ENCODE assay signal across 16 cellular contexts in genomic region chr6:32111424-32112066, GRCh38. TPM values are rescaled to one million over a fixed set of nuclear protein-coding genes. Genes with fewer than 3 reads are reported as not detected.
DNase-seq lines count a peak whose midpoint lies in the region; ATAC-seq and TF ChIP-seq lines count a peak whose summit lies in the region.
"Had no signal": no experiment of that assay in that cellular context is flagged by ENCODE, and none has a peak within 500 bp of the region (broad histone marks: within the 10 kb centered on the region; RNA-seq: fewer than 3 reads in every experiment).

No MANE protein-coding gene starts in this region.

- no peaks in the 10 kb centered on the region for H3K9me3 ChIP-seq in left ventricle myocardium inferior (replicated peaks)
- H3K9me3 ChIP-seq in psoas muscle, result no peaks in the 10 kb centered on the region
- H3K9me3 ChIP-seq in uterus, result no peaks in the 10 kb centered on the region
- H3K9me3 ChIP-seq: A549, SJCRH30 had no signal

- H3K27me3 ChIP-seq in left ventricle myocardium inferior (ENCODE audit: low read depth) (no peaks in the 10 kb centered on the region), psoas muscle (ENCODE audit: insufficient read depth in 3 of 3, low read length in 2 of 3) (peaks cover 0 to 14% (median 9%) of the 10 kb centered on the region in 3 donors), uterus (no peaks in the 10 kb centered on the region)
- H3K27me3 ChIP-seq: SJCRH30 had no signal

- TF ChIP-seq CTCF in left ventricle myocardium inferior (IDR thresholded peaks at IDR 0.05; ENCODE audit: borderline replicate concordance) (no peak), psoas muscle (IDR thresholded peaks at IDR 0.05) (no peak), uterus (IDR thresholded peaks at IDR 0.05) (no peak)

- DNase-seq in Right ventricle myocardium inferior (ENCODE audit: missing footprints) (no peak), cardiac septum (ENCODE audit: low spot score) (no peak), left ventricle myocardium inferior (peak; percentile 75), psoas muscle (peak; percentile 75 to 81), uterus (peak; percentile 74 to 80), DMS114 treated with DMSO at 0.1 percent for 48 hours (lab: John Stamatoyannopoulos, UW; ENCODE audit: unreplicated experiment) (no peak)
- DNase-seq: activated CD4-positive, alpha-beta T cell treated with anti-CD3 and anti-CD28 coated beads for 4 hours; DND-41; Karpas-422; NCI-H1417; NCI-H226; SJCRH30 had no signal

- H3K27ac ChIP-seq in left ventricle myocardium inferior (replicated peaks) (peak overlapping the region; percentile 95), psoas muscle (peak overlapping the region; percentile 50), uterus (peak overlapping the region; percentile 93 to 94)
- H3K27ac ChIP-seq: A549, C4-2B, SJCRH30 had no signal

- no peak for TF ChIP-seq POLR2A in uterus (IDR thresholded peaks at IDR 0.05)

- intact Hi-C loops in Right ventricle myocardium inferior (cut with DNase I) (loop anchor here (10.0 kb wide), 1 partner anchor 133 kb away; no protein-coding TSS in a partner anchor), cardiac septum (cut with DNase I) (no loop called here), left ventricle myocardium inferior (cut with micrococcal nuclease) (no loop called here), psoas muscle (cut with DNase I) (no loop called here), uterus (cut with DNase I; ENCODE audit: low total_unique reads) (no loop called here)

- H3K4me3 ChIP-seq in left ventricle myocardium inferior (peak overlapping the region; percentile 70), psoas muscle (no peak overlapping the region), uterus (no peak overlapping the region)
- H3K4me3 ChIP-seq: A549, SJCRH30 had no signal

- peak; percentile 27 for ATAC-seq in Right ventricle myocardium inferior
- peak in 1 of 4 donors; percentile 21 for ATAC-seq in psoas muscle
- ATAC-seq in GM21423 (IDR thresholded peaks at IDR 0.05; ENCODE audit: unreplicated experiment), result no peak
- ATAC-seq in GM18520 (IDR thresholded peaks at IDR 0.05; ENCODE audit: unreplicated experiment), result no peak
- ATAC-seq: A549 had no signal

- peaks cover 13% of the 10 kb centered on the region for H3K36me3 ChIP-seq in left ventricle myocardium inferior
- H3K36me3 ChIP-seq in psoas muscle (ENCODE audit: insufficient read depth in 1 of 2, low read depth in 1 of 2), result peaks cover 0 to 21% of the 10 kb centered on the region in 2 donors
- no peaks in the 10 kb centered on the region for H3K36me3 ChIP-seq in uterus
- H3K36me3 ChIP-seq: SJCRH30 had no signal

- H3K4me1 ChIP-seq in left ventricle myocardium inferior, result peaks cover 81% of the 10 kb centered on the region
- peaks cover 7% of the 10 kb centered on the region for H3K4me1 ChIP-seq in psoas muscle
- H3K4me1 ChIP-seq in uterus, result peaks cover 11 to 49% of the 10 kb centered on the region in 2 donors

- 19 to 26% (median 22%) methylated on average over 7 of the region's 7 CpGs for WGBS in psoas muscle, 3 donors

RNA-seq across cellular contexts. Expression of gene TNXB, which starts 2.4 kb away (rescaled TPM):
- total RNA-seq in Right ventricle myocardium inferior, result 73.3 TPM
- total RNA-seq in cardiac septum, result 59.9 TPM
- total RNA-seq in left ventricle myocardium inferior, result 73.0 TPM
- 10 to 100 TPM; 14.5 to 26.1 (median 23.9) TPM for total RNA-seq in psoas muscle
- polyA plus RNA-seq in psoas muscle, result 10 to 100 TPM in 1 of 3 donors, 1 to 10 TPM in 2; 7.0 to 13.6 (median 9.1) TPM
- total RNA-seq in uterus, result 100 to 1,000 TPM in 3 of 4 donors, 10 to 100 TPM in 1; 90.6 to 217 (median 181) TPM

RNA-seq across cellular contexts. Expression of gene ATF6B, which starts 16.5 kb away (rescaled TPM):
- total RNA-seq in Right ventricle myocardium inferior (24.4 TPM), cardiac septum (40.8 TPM), left ventricle myocardium inferior (29.1 TPM), psoas muscle (10 to 100 TPM; 17.2 to 23.8 (median 19.9) TPM), uterus (100 to 1,000 TPM in 1 of 4 donors, 10 to 100 TPM in 3; 16.4 to 121 (median 33.6) TPM)
- 10 to 100 TPM; 13.0 to 35.2 (median 15.1) TPM for polyA plus RNA-seq in psoas muscle

RNA-seq across cellular contexts. Expression of gene FKBPL, which starts 18.5 kb away (rescaled TPM):
- total RNA-seq in Right ventricle myocardium inferior (2.8 TPM), cardiac septum (1.9 TPM), left ventricle myocardium inferior (2.7 TPM), psoas muscle (1 to 10 TPM; 2.1 to 4.3 (median 4.1) TPM), uterus (10 to 100 TPM in 1 of 4 donors, 1 to 10 TPM in 3; 1.3 to 10.3 (median 5.1) TPM)
- 10 to 100 TPM in 1 of 3 donors, 1 to 10 TPM in 2; 8.2 to 12.2 (median 9.9) TPM for polyA plus RNA-seq in psoas muscle

RNA-seq across cellular contexts. Expression of gene PRRT1, which starts 40.2 kb away (rescaled TPM):
- total RNA-seq in Right ventricle myocardium inferior (0.46 TPM), cardiac septum (0.83 TPM), left ventricle myocardium inferior (1.0 TPM), psoas muscle (under 1 TPM; 0.08 to 0.51 (median 0.16) TPM), uterus (1 to 10 TPM in 2 of 4 donors, not detected in 2; 8.0 to 9.4 TPM)
- under 1 TPM; 0.22 to 0.28 (median 0.26) TPM for polyA plus RNA-seq in psoas muscle

RNA-seq across cellular contexts. Expression of gene PPT2, which starts 42.4 kb away (rescaled TPM):
- 22.8 TPM for total RNA-seq in Right ventricle myocardium inferior
- total RNA-seq in cardiac septum, result 15.6 TPM
- 23.4 TPM for total RNA-seq in left ventricle myocardium inferior
- 10 to 100 TPM; 11.3 to 15.1 (median 14.0) TPM for total RNA-seq in psoas muscle
- 10 to 100 TPM; 12.5 to 28.3 (median 18.0) TPM for polyA plus RNA-seq in psoas muscle
- total RNA-seq in uterus, result 10 to 100 TPM; 19.0 to 35.1 (median 28.9) TPM

Comparison
In these comparisons a context has a peak if more than half of its experiments do, and no peak if none do; other contexts are left out.
1. DNase-seq: peak in left ventricle myocardium inferior (single experiment), psoas muscle (2 of 2) and uterus (2 of 2); none in Right ventricle myocardium inferior (single experiment), cardiac septum (single experiment) and DMS114 treated with DMSO at 0.1 percent for 48 hours (single experiment).
2. Peak in every context shown above with its lines, with median percentiles within 50 percentile points of each other: H3K27ac ChIP-seq.